ENCODE assay signal across 8 cellular contexts in genomic region chr19:49453757-49454248, GRCh38.
DNase-seq lines count a peak whose midpoint lies in the region; ATAC-seq and TF ChIP-seq lines count a peak whose summit lies in the region.

No MANE protein-coding gene starts in this region.

- no peak for ATAC-seq in GM19395 (IDR thresholded peaks at IDR 0.05; ENCODE audit: unreplicated experiment)

- peak overlapping the region; percentile 83 for H3K27ac ChIP-seq in C4-2B
- H3K27ac ChIP-seq in KOPT-K1 (ENCODE audit: low read depth, low read length, poor library complexity, severe bottlenecking): peak overlapping the region; percentile 99

- DNase-seq in NCI-H1417 treated with DMSO at 0.1 percent for 48 hours (lab: John Stamatoyannopoulos, UW): no peak
- DNase-seq in COLO668 (lab: John Stamatoyannopoulos, UW; ENCODE audit: unreplicated experiment): no peak
- DNase-seq in activated CD4-positive, alpha-beta T cell treated with anti-CD3 and anti-CD28 coated beads for 1 hour: no peak

- TF ChIP-seq CTCF in C4-2B (conservative IDR thresholded peaks at IDR 0.05) (no peak), nephron (IDR thresholded peaks at IDR 0.05; ENCODE audit: unreplicated experiment in 3 of 3) (no peak)

- peaks cover 78% of the 10 kb centered on the region for H3K36me3 Mint-ChIP-seq in dendritic cell treated with granulocyte-macrophage colony-stimulating factor and Interleukin-4, amounts not matched to agents 40 ng/mL and 50 ng/mL, for 4 days (ENCODE audit: low read depth)
- H3K36me3 Mint-ChIP-seq in nephron (ENCODE audit: low read depth): peaks cover 26% of the 10 kb centered on the region

- peaks cover 27% of the 10 kb centered on the region for H3K36me3 ChIP-seq in KOPT-K1 (ENCODE audit: insufficient read depth, low read length)

- H3K27ac Mint-ChIP-seq in dendritic cell treated with granulocyte-macrophage colony-stimulating factor and Interleukin-4, amounts not matched to agents 40 ng/mL and 50 ng/mL, for 4 days: peak overlapping the region; percentile 98
- H3K27ac Mint-ChIP-seq in nephron: peak overlapping the region; percentile 98 to 100 (median 99)

- intact Hi-C loops in dendritic cell treated with granulocyte-macrophage colony-stimulating factor and Interleukin-4, amounts not matched to agents 40 ng/mL and 50 ng/mL, for 4 days (cut with micrococcal nuclease): loop anchor here (1.0 to 5.0 kb wide), 2 partner anchors 33 to 188 kb away; partner anchors contain the start of genes RPL13A, RRAS and SCAF1

- no peaks in the 10 kb centered on the region for H3K27me3 Mint-ChIP-seq in dendritic cell treated with granulocyte-macrophage colony-stimulating factor and Interleukin-4, amounts not matched to agents 40 ng/mL and 50 ng/mL, for 4 days
- H3K27me3 Mint-ChIP-seq in nephron (ENCODE audit: low read depth): no peaks in the 10 kb centered on the region

- H3K9me3 ChIP-seq in KOPT-K1 (ENCODE audit: insufficient read depth, low read length, poor library complexity, severe bottlenecking): no peaks in the 10 kb centered on the region

- no peaks in the 10 kb centered on the region for H3K9me3 Mint-ChIP-seq in dendritic cell treated with granulocyte-macrophage colony-stimulating factor and Interleukin-4, amounts not matched to agents 40 ng/mL and 50 ng/mL, for 4 days
- H3K9me3 Mint-ChIP-seq in nephron: no peaks in the 10 kb centered on the region

- H3K4me3 Mint-ChIP-seq in dendritic cell treated with granulocyte-macrophage colony-stimulating factor and Interleukin-4, amounts not matched to agents 40 ng/mL and 50 ng/mL, for 4 days: peak overlapping the region; percentile 99
- peak overlapping the region; percentile 92 to 99 (median 94) for H3K4me3 Mint-ChIP-seq in nephron

- peaks cover 56% of the 10 kb centered on the region for H3K4me1 Mint-ChIP-seq in dendritic cell treated with granulocyte-macrophage colony-stimulating factor and Interleukin-4, amounts not matched to agents 40 ng/mL and 50 ng/mL, for 4 days (ENCODE audit: low read depth)
- peaks cover 19% of the 10 kb centered on the region for H3K4me1 Mint-ChIP-seq in nephron
